ENCODE assay signal across 7 cellular contexts in genomic region chr17:30697619-30698460, GRCh38.
A peak's percentile ranks its signal among the peaks of the same experiment; 100 is the strongest.
DNase-seq lines count a peak whose midpoint lies in the region; ATAC-seq and TF ChIP-seq lines count a peak whose summit lies in the region.
"Not testable (repeated sequence)": the region's sequence is repeated elsewhere in the genome, so short reads cannot be mapped to it uniquely, and the experiment has no call there.

No MANE protein-coding gene starts in this region.

- not testable (repeated sequence) for H3K9ac ChIP-seq in PC-3 (ENCODE audit: low read length)

- H3K27me3 ChIP-seq in PC-3 (ENCODE audit: low read length): not testable (repeated sequence)

- H3K36me3 ChIP-seq in PC-3 (ENCODE audit: low read depth, low read length): not testable (repeated sequence)

- H4K20me1 ChIP-seq in PC-3 (ENCODE audit: low read length): not testable (repeated sequence)

- H3K79me2 ChIP-seq in PC-3 (ENCODE audit: low read length): not testable (repeated sequence)

- not testable (repeated sequence) for H3K9me3 ChIP-seq in PC-3 (ENCODE audit: low read length)

- peak overlapping the region; percentile 53 for H3K4me2 ChIP-seq in PC-3 (ENCODE audit: low read length)

- not testable (repeated sequence) for H3F3A ChIP-seq in PC-3 (ENCODE audit: low read length, unreplicated experiment)

- peak overlapping the region; percentile 65 for H3K4me3 ChIP-seq in PC-3 (ENCODE audit: low read length)

- CTCF ChIA-PET in PC-3 (lab: Charles Lee): interaction anchor here (0.5 kb wide), 1 partner anchor 185 kb away, joined by 4 read pairs; no protein-coding TSS in a partner anchor

- peak; percentile 57 for DNase-seq in M059J (ENCODE audit: low read depth)
- peak; percentile 72 for DNase-seq in PC-3
- DNase-seq in activated CD8-positive, alpha-beta memory T cell treated with anti-CD3 and anti-CD28 coated beads, Interleukin-2, amount 50 U/mL, for 48 hours: peak; percentile 89
- DNase-seq in effector CD4-positive, alpha-beta T cell: peak; percentile 64
- DNase-seq in left lobe of liver (ENCODE audit: low spot score): peak; percentile 70
- peak; percentile 77 for DNase-seq in stimulated activated CD4-positive, alpha-beta T cell treated with anti-CD3 and anti-CD28 coated beads, Interleukin-15, amount 100 ng/mL, for 24 hours

- H3K4me1 ChIP-seq in PC-3 (ENCODE audit: insufficient read depth, low read length): not testable (repeated sequence)

- not testable (repeated sequence) for H3K9me2 ChIP-seq in PC-3 (replicated peaks; ENCODE audit: low read length)

- BruUV-seq in PC-3 (replicated peaks; lab: Mats Ljungman, UMichigan): not testable (repeated sequence)

- TF ChIP-seq CTCF in GM12874 (IDR thresholded peaks at IDR 0.05; ENCODE audit: insufficient read depth, low read depth, low read length): peak; percentile 91
- peak; percentile 58 for TF ChIP-seq CTCF in PC-3 (conservative IDR thresholded peaks at IDR 0.05; ENCODE audit: low read depth, low read length)

- intact Hi-C loops in PC-3 (cut with micrococcal nuclease): not testable (repeated sequence)

- peak overlapping the region; percentile 59 for H2AFZ ChIP-seq in PC-3 (ENCODE audit: low read length)

- POLR2A ChIA-PET in PC-3 (lab: Charles Lee; ENCODE audit: unreplicated experiment): not testable (repeated sequence)

- H3K27ac ChIP-seq in PC-3 (ENCODE audit: low read length): not testable (repeated sequence)

- ATAC-seq in PC-3: peak; percentile 90
- peak; percentile 99 for ATAC-seq in left lobe of liver
